Comparison of ENCODE assay signal across 8 cellular contexts in the genomic region with DNA sequence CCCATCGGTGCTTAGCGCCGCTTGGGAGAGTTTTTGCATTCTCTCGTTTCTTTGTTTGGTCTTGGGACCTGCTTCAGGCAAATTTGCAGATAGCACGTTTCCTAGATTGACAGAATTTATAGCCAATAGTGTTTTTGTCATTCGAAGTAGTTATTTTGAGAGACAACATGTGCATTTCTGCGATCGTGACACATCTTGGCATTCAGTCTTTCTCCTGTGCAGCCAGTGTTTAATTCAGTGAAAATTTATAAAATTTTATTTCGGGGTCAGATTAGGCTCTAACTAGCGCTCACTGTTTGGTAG. TPM values are rescaled to one million over a fixed set of nuclear protein-coding genes. Genes with fewer than 3 reads are reported as not detected.
DNase-seq lines count a peak whose midpoint lies in the region; ATAC-seq and TF ChIP-seq lines count a peak whose summit lies in the region.

No MANE protein-coding gene starts in this region.

- no peaks in the 10 kb centered on the region for H3K27me3 Mint-ChIP-seq in T-helper 1 cell treated with Interleukin-12 subunit alpha and Interleukin-12 subunit beta and Interleukin-4 antibody, amounts not matched to agents 30 μg/mL and 1 μg/mL, for 36 hours (ENCODE audit: low read depth)

- H3K9me3 ChIP-seq in sigmoid colon, result peaks cover 0 to 3% (median 0%) of the 10 kb centered on the region in 4 donors

- H3K36me3 ChIP-seq in sigmoid colon, result peaks cover 0 to under 1% (median 0%) of the 10 kb centered on the region in 4 donors

- intact Hi-C loops in sigmoid colon (cut with DNase I), result no loop called here

- H3K4me1 ChIP-seq in sigmoid colon, result peaks cover 0 to 25% (median 16%) of the 10 kb centered on the region in 4 donors

- no peak for TF ChIP-seq POLR2A in sigmoid colon (IDR thresholded peaks at IDR 0.05)

- peak overlapping the region; percentile 79 to 84 (median 81) for H3K27ac ChIP-seq in sigmoid colon

- ATAC-seq in HG02938 (IDR thresholded peaks at IDR 0.05; ENCODE audit: unreplicated experiment), result peak; percentile 31
- ATAC-seq in HG03457 (IDR thresholded peaks at IDR 0.05; ENCODE audit: unreplicated experiment), result no peak

- WGBS in sigmoid colon, 2 donors, result 3 to 8% methylated on average over 10 of the region's 10 CpGs

- H3K4me3 Mint-ChIP-seq in T-helper 1 cell treated with Interleukin-12 subunit alpha and Interleukin-12 subunit beta and Interleukin-4 antibody, amounts not matched to agents 30 μg/mL and 1 μg/mL, for 36 hours, result peak overlapping the region; percentile 82

- TF ChIP-seq EP300 in sigmoid colon (IDR thresholded peaks at IDR 0.05), result no peak

- peaks cover 29% of the 10 kb centered on the region for H3K36me3 Mint-ChIP-seq in T-helper 1 cell treated with Interleukin-12 subunit alpha and Interleukin-12 subunit beta and Interleukin-4 antibody, amounts not matched to agents 30 μg/mL and 1 μg/mL, for 36 hours (ENCODE audit: low read depth)

- H3K9me3 Mint-ChIP-seq in T-helper 1 cell treated with Interleukin-12 subunit alpha and Interleukin-12 subunit beta and Interleukin-4 antibody, amounts not matched to agents 30 μg/mL and 1 μg/mL, for 36 hours, result peaks cover 9% of the 10 kb centered on the region

- H3K27me3 ChIP-seq in sigmoid colon, result no peaks in the 10 kb centered on the region

- peak overlapping the region; percentile 73 for H3K27ac Mint-ChIP-seq in T-helper 1 cell treated with Interleukin-12 subunit alpha and Interleukin-12 subunit beta and Interleukin-4 antibody, amounts not matched to agents 30 μg/mL and 1 μg/mL, for 36 hours

- H3K4me3 ChIP-seq in fibroblast of the aortic adventitia (ENCODE audit: low read depth, low read length) (peak overlapping the region; percentile 98), sigmoid colon (peak overlapping the region; percentile 72 to 98 (median 90))

- H3K4me1 Mint-ChIP-seq in T-helper 1 cell treated with Interleukin-12 subunit alpha and Interleukin-12 subunit beta and Interleukin-4 antibody, amounts not matched to agents 30 μg/mL and 1 μg/mL, for 36 hours (ENCODE audit: low read depth), result peaks cover 25% of the 10 kb centered on the region

- DNase-seq in NCI-H345 (lab: John Stamatoyannopoulos, UW), result peak; percentile 33
- no peak for DNase-seq in NCI-H345 treated with DMSO at 0.1 percent for 48 hours (lab: John Stamatoyannopoulos, UW; ENCODE audit: unreplicated experiment)
- peak; percentile 78 for DNase-seq in fibroblast of the aortic adventitia (ENCODE audit: low read depth)
- DNase-seq in sigmoid colon, result no peak
- no peak for DNase-seq in NK-92 (lab: John Stamatoyannopoulos, UW; ENCODE audit: unreplicated experiment)

- TF ChIP-seq CTCF in fibroblast of the aortic adventitia (IDR thresholded peaks at IDR 0.05; ENCODE audit: insufficient read depth, low read length) (no peak), sigmoid colon (IDR thresholded peaks at IDR 0.05) (no peak)

RNA-seq across cellular contexts. Expression of a gene that starts 0.8 kb away (rescaled TPM):
- total RNA-seq in fibroblast of the aortic adventitia (ENCODE audit: low replicate concordance) (49.2 and 79.5 TPM in 2 replicates), sigmoid colon (10 to 100 TPM; 19.3 to 30.7 (median 29.2) TPM)
- 10 to 100 TPM; 22.4 to 32.1 (median 28.8) TPM for polyA plus RNA-seq in sigmoid colon

Comparison
In these comparisons a context has a peak if more than half of its experiments do, and no peak if none do; other contexts are left out.
1. DNase-seq: peak in NCI-H345 (single experiment) and fibroblast of the aortic adventitia (single experiment); none in NCI-H345 treated with DMSO at 0.1 percent for 48 hours (single experiment), sigmoid colon (single experiment) and NK-92 (single experiment).